ENCODE assay signal across 8 cellular contexts in genomic region chr17:32928527-32929287, GRCh38. TPM values are rescaled to one million over a fixed set of nuclear protein-coding genes. Genes with fewer than 3 reads are reported as not detected.
A peak's percentile ranks its signal among the peaks of the same experiment; 100 is the strongest.
DNase-seq lines count a peak whose midpoint lies in the region; ATAC-seq and TF ChIP-seq lines count a peak whose summit lies in the region.

No MANE protein-coding gene starts in this region.

- no peak for TF ChIP-seq CTCF in right atrium auricular region (IDR thresholded peaks at IDR 0.05)

- no peaks in the 10 kb centered on the region for H3K9me2 ChIP-seq in GM23248 (ENCODE audit: insufficient read depth)

- H3K36me3 ChIP-seq in GM23248 (ENCODE audit: low read depth) = peaks cover 8% of the 10 kb centered on the region; the same call in 1 of the 2 replicates
- H3K36me3 ChIP-seq in adipocyte (ENCODE audit: control insufficient read depth, insufficient read depth, low read length, severe bottlenecking) = peaks cover 10% of the 10 kb centered on the region
- H3K36me3 ChIP-seq in right atrium auricular region = peaks cover 3% of the 10 kb centered on the region

- no peaks in the 10 kb centered on the region for H4K20me1 ChIP-seq in GM23248 (ENCODE audit: insufficient read depth)

- H3K4me1 ChIP-seq in GM23248 (ENCODE audit: insufficient read depth) = peaks cover 14% of the 10 kb centered on the region; the same call in 1 of the 2 replicates
- peaks cover 8% of the 10 kb centered on the region for H3K4me1 ChIP-seq in adipocyte (ENCODE audit: control insufficient read depth, insufficient read depth, low read length)
- H3K4me1 ChIP-seq in right atrium auricular region = peaks cover 0 to 13% of the 10 kb centered on the region in 2 donors

- H3K27me3 ChIP-seq in GM23248 (replicated peaks; ENCODE audit: insufficient read depth) (no peaks in the 10 kb centered on the region), adipocyte (replicated peaks; ENCODE audit: control insufficient read depth, insufficient read depth, low read length) (no peaks in the 10 kb centered on the region), right atrium auricular region (no peaks in the 10 kb centered on the region)

- DNase-seq in GM23248 (peak; percentile 57), adipocyte (ENCODE audit: low read depth) (peak; percentile 50), right atrium auricular region (ENCODE audit: low spot score) (no peak), skeletal muscle cell (ENCODE audit: low read depth) (no peak), GDM1 (lab: John Stamatoyannopoulos, UW) (no peak), amygdala (lab: John Stamatoyannopoulos, UW) (no peak), G401 (ENCODE audit: low spot score) (no peak)

- H3K9ac ChIP-seq in GM23248 (peak overlapping the region; percentile 95), adipocyte (ENCODE audit: low read length) (peak overlapping the region; percentile 91)

- H3K4me3 ChIP-seq in GM23248 (peak overlapping the region; percentile 85), adipocyte (ENCODE audit: low read length) (peak overlapping the region; percentile 89), right atrium auricular region (peak overlapping the region; percentile 63 to 64), skeletal muscle cell (ENCODE audit: low read depth, low read length) (peak overlapping the region; percentile 69)

- WGBS in GM23248 (ENCODE audit: low coverage in 1 of 2, low lambda C conversion rate in 2 of 2, missing lambda C conversion rate in 2 of 2), 2 experiments = 2 to 4% methylated on average over 14 to 16 of the region's 16 CpGs

- in situ Hi-C loops in GM23248 (cut with MboI) = no loop called here
- in situ Hi-C loops in G401 (cut with HindIII; ENCODE audit: low sequenced_read_pairs) = no loop called here

- H3K4me2 ChIP-seq in GM23248 (ENCODE audit: unreplicated experiment) = peak overlapping the region; percentile 96

- H3K9me3 ChIP-seq in GM23248 (ENCODE audit: low read depth) = no peaks in the 10 kb centered on the region
- no peaks in the 10 kb centered on the region for H3K9me3 ChIP-seq in adipocyte (ENCODE audit: control insufficient read depth, low read length)
- no peaks in the 10 kb centered on the region for H3K9me3 ChIP-seq in right atrium auricular region

- no peak for ATAC-seq in GM18505 (IDR thresholded peaks at IDR 0.05; ENCODE audit: unreplicated experiment)

- no peak for TF ChIP-seq POLR2A in GM18505 (IDR thresholded peaks at IDR 0.05; ENCODE audit: borderline replicate concordance, extremely low read depth, insufficient read depth, insufficient read length)

- H2AFZ ChIP-seq in GM23248 = peak overlapping the region; percentile 97

- peak overlapping the region; percentile 45 for H3K27ac ChIP-seq in GM23248
- peak overlapping the region; percentile 37 to 66 for H3K27ac ChIP-seq in right atrium auricular region

- H3K79me2 ChIP-seq in GM23248 (ENCODE audit: insufficient read depth) = peaks cover 19% of the 10 kb centered on the region

- H3F3A ChIP-seq in GM23248 (ENCODE audit: insufficient read depth) = peaks cover 6% of the 10 kb centered on the region

RNA-seq across cellular contexts. Expression of gene TMEM98, which starts 0.8 kb away (rescaled TPM):
- total RNA-seq in GM23248 (2014; rRNA removed; shearing (Covaris generic)) = 143 and 148 TPM in 2 replicates
- polyA plus RNA-seq in GM23248 (2016; fragmentation: Nextera tagmentation; extraction: Ambion mirVana) = 153 and 157 TPM in 2 replicates
- total RNA-seq in right atrium auricular region = 100 to 1,000 TPM in 1 of 2 donors, 10 to 100 TPM in 1; 43.0 to 117 TPM
- 0.07 and 0.74 TPM in 2 replicates for total RNA-seq in G401 (2014; rRNA removed; shearing (Covaris generic))

RNA-seq across cellular contexts. Expression of gene MYO1D, which starts 51.8 kb away (rescaled TPM):
- 99.5 and 103 TPM in 2 replicates for total RNA-seq in GM23248 (2014; rRNA removed; shearing (Covaris generic))
- polyA plus RNA-seq in GM23248 (2016; fragmentation: Nextera tagmentation; extraction: Ambion mirVana) = 54.1 and 54.5 TPM in 2 replicates
- 10 to 100 TPM; 21.9 to 25.1 TPM for total RNA-seq in right atrium auricular region
- total RNA-seq in G401 (2014; rRNA removed; shearing (Covaris generic)) = 0.68 and 3.7 TPM in 2 replicates

Comparison
In these comparisons a context has a peak if more than half of its experiments do, and no peak if none do; other contexts are left out.
1. DNase-seq: peak in GM23248 (single experiment) and adipocyte (single experiment); none in right atrium auricular region (single experiment), skeletal muscle cell (single experiment), GDM1 (single experiment), amygdala (0 of 56) and G401 (single experiment).
2. RNA of gene TMEM98, which starts 0.8 kb away (total RNA-seq): 143 to 148 TPM in GM23248 and 43.0 to 117 TPM in right atrium auricular region; 0.07 to 0.74 TPM in G401; every median in the first group is over 10 times any median in the second.
3. Peak in every context shown above with its lines, with median percentiles within 50 percentile points of each other: H3K4me3 ChIP-seq.